In the genomic region with DNA sequence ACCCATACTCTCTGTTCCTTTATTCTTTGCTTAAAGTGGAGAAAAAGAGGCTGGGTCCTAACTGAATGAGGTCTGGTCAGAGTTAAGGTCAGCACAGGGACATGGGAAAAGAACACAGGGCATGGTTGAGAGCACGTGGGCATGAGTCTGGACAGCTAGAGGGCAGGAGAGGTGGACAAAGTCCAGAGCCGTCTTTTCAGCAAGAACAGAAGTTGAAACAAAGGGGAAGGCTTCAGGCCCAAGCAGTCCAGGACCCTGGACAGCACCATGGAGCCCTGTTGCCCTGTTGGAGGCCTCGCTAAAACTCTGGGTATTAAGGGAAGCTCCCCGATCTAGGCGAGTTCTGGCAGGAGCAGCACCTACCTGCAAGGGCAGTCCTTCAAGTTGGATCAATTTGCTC, we compare ENCODE assay signal across 10 cellular contexts. TPM values are rescaled to one million over a fixed set of nuclear protein-coding genes. Genes with fewer than 3 reads are reported as not detected.
A peak's percentile ranks its signal among the peaks of the same experiment; 100 is the strongest.
DNase-seq lines count a peak whose midpoint lies in the region; ATAC-seq and TF ChIP-seq lines count a peak whose summit lies in the region.
"Had no signal": no experiment of that assay in that cellular context is flagged by ENCODE, and none has a peak within 500 bp of the region (broad histone marks: within the 10 kb centered on the region; RNA-seq: fewer than 3 reads in every experiment).

No MANE protein-coding gene starts in this region.

- no peak overlapping the region for H3K27ac ChIP-seq in mesendoderm (ENCODE audit: low read depth, low read length)

- H4K5ac ChIP-seq in mesendoderm (ENCODE audit: low read length): no peak overlapping the region

- no peak overlapping the region for H3K4me3 ChIP-seq in mesendoderm (ENCODE audit: low read length)

- no peak overlapping the region for H3K23ac ChIP-seq in mesendoderm (ENCODE audit: low read length)

- WGBS in mesendoderm (ENCODE audit: extremely low coverage, insufficient coverage, low lambda C conversion rate): no CpG with 5 or more reads among the region's 5 CpGs

- no peak overlapping the region for H3K56ac ChIP-seq in mesendoderm (ENCODE audit: low read length)

- no peak overlapping the region for H2BK120ac ChIP-seq in mesendoderm (ENCODE audit: low read depth, low read length)

- TF ChIP-seq CTCF in endothelial cell (IDR thresholded peaks at IDR 0.05; ENCODE audit: unreplicated experiment): no peak

- H3K79me2 ChIP-seq in mesendoderm (ENCODE audit: control insufficient read depth, insufficient read depth, low read length): no peaks in the 10 kb centered on the region

- H3K18ac ChIP-seq in mesendoderm (ENCODE audit: low read length): no peak overlapping the region

- no peaks in the 10 kb centered on the region for H3K27me3 Mint-ChIP-seq in endothelial cell (ENCODE audit: unreplicated experiment)
- no peaks in the 10 kb centered on the region for H3K27me3 Mint-ChIP-seq in activated T-helper 17 cell treated with anti-CD3 and anti-CD28 coated beads, Interleukin-2, amount 50 U/mL, for 72 hours
- H3K27me3 Mint-ChIP-seq: IgD-negative memory B cell; stimulated activated naive CD8-positive, alpha-beta T cell treated with anti-CD3 and anti-CD28 coated beads, Interleukin-15, Interleukin-2, amounts not matched to agents 100 ng/mL and 50 ng/mL, for 24 hours had no signal

- H3K4me1 ChIP-seq in mesendoderm (ENCODE audit: control insufficient read depth, low read depth, low read length): no peaks in the 10 kb centered on the region

- no peak overlapping the region for H3K4me3 Mint-ChIP-seq in endothelial cell (ENCODE audit: unreplicated experiment)
- H3K4me3 Mint-ChIP-seq in activated T-helper 17 cell treated with anti-CD3 and anti-CD28 coated beads, Interleukin-2, amount 50 U/mL, for 72 hours: no peak overlapping the region
- H3K4me3 Mint-ChIP-seq: IgD-negative memory B cell; stimulated activated naive CD8-positive, alpha-beta T cell treated with anti-CD3 and anti-CD28 coated beads, Interleukin-15, Interleukin-2, amounts not matched to agents 100 ng/mL and 50 ng/mL, for 24 hours had no signal

- H4K8ac ChIP-seq in mesendoderm (ENCODE audit: low read depth, low read length): no peak overlapping the region

- H3K9me3 Mint-ChIP-seq in endothelial cell (ENCODE audit: unreplicated experiment): no peaks in the 10 kb centered on the region
- H3K9me3 Mint-ChIP-seq in activated T-helper 17 cell treated with anti-CD3 and anti-CD28 coated beads, Interleukin-2, amount 50 U/mL, for 72 hours: no peaks in the 10 kb centered on the region
- H3K9me3 Mint-ChIP-seq: IgD-negative memory B cell; stimulated activated naive CD8-positive, alpha-beta T cell treated with anti-CD3 and anti-CD28 coated beads, Interleukin-15, Interleukin-2, amounts not matched to agents 100 ng/mL and 50 ng/mL, for 24 hours had no signal

- no peak overlapping the region for H3K9ac ChIP-seq in mesendoderm (ENCODE audit: low read length)

- no peaks in the 10 kb centered on the region for H3K36me3 ChIP-seq in mesendoderm (ENCODE audit: control insufficient read depth, insufficient read depth, low read length)

- DNase-seq in GM04504 (ENCODE audit: low read depth) (peak; percentile 2), NCI-H460 (ENCODE audit: extremely low read depth, low read depth) (peak; percentile 1), endothelial cell (ENCODE audit: low spot score) (peak; percentile 69), mesendoderm (peak; percentile 63), NCI-H2029 (lab: John Stamatoyannopoulos, UW) (no peak), NCI-H446 (lab: John Stamatoyannopoulos, UW) (no peak), NCI-H345 treated with DMSO at 0.1 percent for 48 hours (lab: John Stamatoyannopoulos, UW; ENCODE audit: unreplicated experiment) (no peak)

- peaks cover 18% of the 10 kb centered on the region for H3K36me3 Mint-ChIP-seq in endothelial cell (ENCODE audit: low read depth, unreplicated experiment)
- peaks cover 14% of the 10 kb centered on the region for H3K36me3 Mint-ChIP-seq in activated T-helper 17 cell treated with anti-CD3 and anti-CD28 coated beads, Interleukin-2, amount 50 U/mL, for 72 hours (ENCODE audit: low read depth)
- H3K36me3 Mint-ChIP-seq: IgD-negative memory B cell had no signal

- no peak overlapping the region for H3K27ac Mint-ChIP-seq in endothelial cell (ENCODE audit: unreplicated experiment)
- no peak overlapping the region for H3K27ac Mint-ChIP-seq in activated T-helper 17 cell treated with anti-CD3 and anti-CD28 coated beads, Interleukin-2, amount 50 U/mL, for 72 hours
- H3K27ac Mint-ChIP-seq: IgD-negative memory B cell; stimulated activated naive CD8-positive, alpha-beta T cell treated with anti-CD3 and anti-CD28 coated beads, Interleukin-15, Interleukin-2, amounts not matched to agents 100 ng/mL and 50 ng/mL, for 24 hours had no signal

- no peaks in the 10 kb centered on the region for H3K79me1 ChIP-seq in mesendoderm (ENCODE audit: low read length)

- peaks cover 6% of the 10 kb centered on the region for H3K4me1 Mint-ChIP-seq in endothelial cell (ENCODE audit: unreplicated experiment)
- H3K4me1 Mint-ChIP-seq in activated T-helper 17 cell treated with anti-CD3 and anti-CD28 coated beads, Interleukin-2, amount 50 U/mL, for 72 hours: no peaks in the 10 kb centered on the region
- H3K4me1 Mint-ChIP-seq: IgD-negative memory B cell had no signal

- H3K27me3 ChIP-seq in mesendoderm (ENCODE audit: insufficient read depth, low read length, poor library complexity): no peaks in the 10 kb centered on the region

- no peak overlapping the region for H2BK5ac ChIP-seq in mesendoderm (ENCODE audit: low read length)

- ATAC-seq in activated T-helper 17 cell treated with anti-CD3 and anti-CD28 coated beads, Interleukin-2, amount 50 U/mL, for 72 hours (replicated peaks): no peak

- H3K4me2 ChIP-seq in mesendoderm (ENCODE audit: low read length): no peak overlapping the region

- H2AK5ac ChIP-seq in mesendoderm (ENCODE audit: low read length): no peak overlapping the region

- H2BK15ac ChIP-seq in mesendoderm (replicated peaks; ENCODE audit: low read depth): no peak overlapping the region

- H3K4ac ChIP-seq in mesendoderm (ENCODE audit: low read depth, low read length): no peak overlapping the region

RNA-seq across cellular contexts. Expression of a gene that starts 50.7 kb away (rescaled TPM):
- 3.1 and 4.4 TPM in 2 replicates for total RNA-seq in NCI-H460 (2014; rRNA removed; shearing (Covaris generic))
- 8.4 and 21.9 TPM in 2 replicates for polyA plus RNA-seq in NCI-H460 (2014; cell fraction: nucleus; rRNA removed)
- 2.4 TPM for total RNA-seq in endothelial cell (ENCODE audit: unreplicated experiment)
- polyA plus RNA-seq in mesendoderm (2013, experiment 1 of 2): 1.6 TPM
- polyA plus RNA-seq in mesendoderm (2013, experiment 2 of 2): 2.0 TPM
- 10 to 100 TPM in 1 of 2 donors, 1 to 10 TPM in 1; 6.3 to 10.1 TPM for total RNA-seq in activated T-helper 17 cell treated with anti-CD3 and anti-CD28 coated beads, Interleukin-2, amount 50 U/mL, for 72 hours

RNA-seq across cellular contexts. Expression of a gene that starts 56.4 kb away (rescaled TPM):
- 5.1 and 6.3 TPM in 2 replicates for total RNA-seq in NCI-H460 (2014; rRNA removed; shearing (Covaris generic))
- polyA plus RNA-seq in NCI-H460 (2014; cell fraction: nucleus; rRNA removed): 1.6 and 2.3 TPM in 2 replicates
- 56.7 TPM for total RNA-seq in endothelial cell (ENCODE audit: unreplicated experiment)
- 23.2 TPM for polyA plus RNA-seq in mesendoderm (2013, experiment 1 of 2)
- 20.9 TPM for polyA plus RNA-seq in mesendoderm (2013, experiment 2 of 2)
- total RNA-seq in activated T-helper 17 cell treated with anti-CD3 and anti-CD28 coated beads, Interleukin-2, amount 50 U/mL, for 72 hours: 10 to 100 TPM in 1 of 2 donors, 1 to 10 TPM in 1; 7.7 to 12.8 TPM
- polyA plus RNA-seq: IgD-negative memory B cell had no signal

Comparison
In these comparisons a context has a peak if more than half of its experiments do, and no peak if none do; other contexts are left out.
1. DNase-seq: peak in GM04504 (single experiment), NCI-H460 (single experiment), endothelial cell (single experiment) and mesendoderm (single experiment); none in NCI-H2029 (single experiment), NCI-H446 (0 of 2) and NCI-H345 treated with DMSO at 0.1 percent for 48 hours (single experiment).